22 cellular contexts compared by ENCODE assay signal in the genomic region with DNA sequence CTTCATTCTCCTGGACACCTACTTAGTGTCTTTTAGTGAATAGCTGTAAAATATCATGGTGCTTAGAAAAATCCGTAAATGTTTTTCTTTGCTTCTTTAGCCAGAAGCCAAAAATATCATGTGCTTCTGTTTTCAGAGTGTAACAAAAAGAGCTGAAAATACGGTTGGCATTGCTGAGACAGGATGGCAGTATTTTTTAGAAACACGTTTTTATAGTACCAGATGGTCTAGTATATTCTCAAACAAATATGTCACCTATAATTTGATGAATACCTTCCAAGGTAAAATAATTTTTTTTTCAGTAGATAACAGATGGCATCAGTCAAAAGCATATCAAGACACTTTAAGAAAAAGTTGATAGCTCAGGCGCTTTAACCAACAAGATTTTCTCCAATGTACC.
"Had no signal": no experiment of that assay in that cellular context is flagged by ENCODE, and none has a peak within 500 bp of the region (broad histone marks: within the 10 kb centered on the region; RNA-seq: fewer than 3 reads in every experiment).

No MANE protein-coding gene starts in this region.

- H3K9me3 Mint-ChIP-seq: activated CD4-positive, alpha-beta memory T cell treated with anti-CD3 and anti-CD28 coated beads for 36 hours; activated CD4-positive, alpha-beta T cell treated with anti-CD3 and anti-CD28 coated beads, Interleukin-2, amount 10 ng/mL, durations not matched to agents 24 days and 14 days; activated naive CD4-positive, alpha-beta T cell treated with anti-CD3 and anti-CD28 coated beads, Interleukin-2, amount 10 ng/mL, durations not matched to agents 7 days and 5 days; activated naive CD8-positive, alpha-beta T cell treated with anti-CD3 and anti-CD28 coated beads, Interleukin-2, amount 10 ng/mL, durations not matched to agents 7 days and 5 days; activated T-cell treated with anti-CD3 and anti-CD28 coated beads, Interleukin-2, amount 50 U/mL, for 4 hours had no signal

- H3K4me3 Mint-ChIP-seq: activated CD4-positive, alpha-beta memory T cell treated with anti-CD3 and anti-CD28 coated beads for 36 hours; activated CD4-positive, alpha-beta T cell treated with anti-CD3 and anti-CD28 coated beads, Interleukin-2, amount 10 ng/mL, durations not matched to agents 24 days and 14 days; activated naive CD4-positive, alpha-beta T cell treated with anti-CD3 and anti-CD28 coated beads, Interleukin-2, amount 10 ng/mL, durations not matched to agents 7 days and 5 days; activated naive CD8-positive, alpha-beta T cell treated with anti-CD3 and anti-CD28 coated beads, Interleukin-2, amount 10 ng/mL, durations not matched to agents 7 days and 5 days; activated T-cell treated with anti-CD3 and anti-CD28 coated beads, Interleukin-2, amount 50 U/mL, for 4 hours; T-helper 17 cell; WTC11 had no signal

- DNase-seq: activated CD4-positive, alpha-beta memory T cell treated with anti-CD3 and anti-CD28 coated beads for 36 hours; activated CD4-positive, alpha-beta T cell treated with anti-CD3 and anti-CD28 coated beads, Interleukin-2, amount 10 ng/mL, durations not matched to agents 24 days and 14 days; activated CD4-positive, CD25-positive, alpha-beta regulatory T cell treated with anti-CD3 and anti-CD28 coated beads, Interleukin-2, amount 50 U/mL, for 72 hours; activated CD8-positive, alpha-beta memory T cell treated with anti-CD3 and anti-CD28 coated beads for 24 hours; activated gamma-delta T cell treated with Interleukin-2 at 50 U/mL for 16 hours; activated naive CD4-positive, alpha-beta T cell treated with anti-CD3 and anti-CD28 coated beads, Interleukin-2, amount 10 ng/mL, durations not matched to agents 7 days and 5 days; activated naive CD8-positive, alpha-beta T cell treated with anti-CD3 and anti-CD28 coated beads, Interleukin-2, amount 10 ng/mL, durations not matched to agents 7 days and 5 days; activated T-cell treated with anti-CD3 and anti-CD28 coated beads, Interleukin-2, amount 50 U/mL, for 4 hours; adrenal gland; anterior cingulate cortex; Kasumi-1; KBM-7; NCI-H1092; NCI-H1436; NCI-H187 treated with DMSO at 0.1 percent for 48 hours; NCI-H345; NCI-H510A treated with DMSO at 0.1 percent for 48 hours; PC-9; SHP77 treated with DMSO at 0.1 percent for 48 hours; T-helper 17 cell; T-helper 9 cell had no signal

- H3K27me3 Mint-ChIP-seq: activated CD4-positive, alpha-beta memory T cell treated with anti-CD3 and anti-CD28 coated beads for 36 hours; activated CD4-positive, alpha-beta T cell treated with anti-CD3 and anti-CD28 coated beads, Interleukin-2, amount 10 ng/mL, durations not matched to agents 24 days and 14 days; activated naive CD4-positive, alpha-beta T cell treated with anti-CD3 and anti-CD28 coated beads, Interleukin-2, amount 10 ng/mL, durations not matched to agents 7 days and 5 days; activated naive CD8-positive, alpha-beta T cell treated with anti-CD3 and anti-CD28 coated beads, Interleukin-2, amount 10 ng/mL, durations not matched to agents 7 days and 5 days; T-helper 17 cell had no signal

- H3K4me1 Mint-ChIP-seq: activated CD4-positive, alpha-beta T cell treated with anti-CD3 and anti-CD28 coated beads, Interleukin-2, amount 10 ng/mL, durations not matched to agents 24 days and 14 days; activated naive CD4-positive, alpha-beta T cell treated with anti-CD3 and anti-CD28 coated beads, Interleukin-2, amount 10 ng/mL, durations not matched to agents 7 days and 5 days; activated naive CD8-positive, alpha-beta T cell treated with anti-CD3 and anti-CD28 coated beads, Interleukin-2, amount 10 ng/mL, durations not matched to agents 7 days and 5 days; T-helper 17 cell had no signal

- H3K36me3 Mint-ChIP-seq: activated CD4-positive, alpha-beta memory T cell treated with anti-CD3 and anti-CD28 coated beads for 36 hours; activated naive CD4-positive, alpha-beta T cell treated with anti-CD3 and anti-CD28 coated beads, Interleukin-2, amount 10 ng/mL, durations not matched to agents 7 days and 5 days; activated naive CD8-positive, alpha-beta T cell treated with anti-CD3 and anti-CD28 coated beads, Interleukin-2, amount 10 ng/mL, durations not matched to agents 7 days and 5 days; WTC11 had no signal

- ATAC-seq: activated T-cell treated with anti-CD3 and anti-CD28 coated beads, Interleukin-2, amount 50 U/mL, for 4 hours; T-helper 17 cell; WTC11 had no signal

- H3K27ac Mint-ChIP-seq: activated CD4-positive, alpha-beta memory T cell treated with anti-CD3 and anti-CD28 coated beads for 36 hours; activated CD4-positive, alpha-beta T cell treated with anti-CD3 and anti-CD28 coated beads, Interleukin-2, amount 10 ng/mL, durations not matched to agents 24 days and 14 days; activated naive CD4-positive, alpha-beta T cell treated with anti-CD3 and anti-CD28 coated beads, Interleukin-2, amount 10 ng/mL, durations not matched to agents 7 days and 5 days; activated naive CD8-positive, alpha-beta T cell treated with anti-CD3 and anti-CD28 coated beads, Interleukin-2, amount 10 ng/mL, durations not matched to agents 7 days and 5 days; T-helper 17 cell; WTC11 had no signal
